Comparison of ENCODE assay signal across 17 cellular contexts in the genomic region with DNA sequence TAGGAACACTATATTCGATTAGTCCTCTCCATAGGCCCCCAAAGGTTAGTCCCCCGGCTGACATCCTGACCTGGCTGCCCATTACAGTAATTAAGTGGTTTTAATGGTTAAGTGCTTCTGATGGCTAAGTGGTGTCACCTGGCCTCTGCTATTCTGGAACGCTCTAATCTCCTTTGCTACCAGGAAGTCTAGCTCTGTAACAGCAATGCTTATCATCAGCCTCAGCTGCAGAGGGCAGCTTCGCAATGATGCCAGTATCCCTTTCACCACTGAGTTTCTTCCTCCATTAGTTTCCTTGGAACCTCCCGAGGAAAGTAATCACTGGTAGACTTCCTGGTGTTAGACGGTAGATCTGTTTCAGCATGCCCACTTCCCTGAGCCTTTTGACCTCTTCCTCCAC. TPM values are rescaled to one million over a fixed set of nuclear protein-coding genes. Genes with fewer than 3 reads are reported as not detected.
A peak's percentile ranks its signal among the peaks of the same experiment; 100 is the strongest.
DNase-seq lines count a peak whose midpoint lies in the region; ATAC-seq, FAIRE-seq and TF ChIP-seq lines count a peak whose summit lies in the region.
"Had no signal": no experiment of that assay in that cellular context is flagged by ENCODE, and none has a peak within 500 bp of the region (broad histone marks: within the 10 kb centered on the region; RNA-seq: fewer than 3 reads in every experiment).

No MANE protein-coding gene starts in this region.

- no peaks in the 10 kb centered on the region for H3K27me3 ChIP-seq in heart left ventricle
- no peaks in the 10 kb centered on the region for H3K27me3 ChIP-seq in right atrium auricular region
- H3K27me3 ChIP-seq in endocrine pancreas (ENCODE audit: control insufficient read depth, insufficient read depth, low read length) = no peaks in the 10 kb centered on the region
- no peaks in the 10 kb centered on the region for H3K27me3 ChIP-seq in small intestine (ENCODE audit: control insufficient read depth in 2 of 2, insufficient read depth in 2 of 2, low read length in 2 of 2)
- peaks cover 0 to 2% of the 10 kb centered on the region in 2 donors for H3K27me3 ChIP-seq in tibial artery
- H3K27me3 ChIP-seq: BLaER1 treated with 17β-estradiol and CSF1 and Interleukin-3, amounts not matched to agents 10 nM and 100 nM had no signal

- peak overlapping the region; percentile 31 for H3K9ac ChIP-seq in endocrine pancreas (ENCODE audit: control insufficient read depth, insufficient read depth, low read length)
- H3K9ac ChIP-seq: BLaER1 treated with 17β-estradiol and CSF1 and Interleukin-3, amounts not matched to agents 10 nM and 100 nM had no signal

- H3K9me3 ChIP-seq in heart left ventricle (no peaks in the 10 kb centered on the region), right atrium auricular region (no peaks in the 10 kb centered on the region), endocrine pancreas (ENCODE audit: control insufficient read depth, low read length) (no peaks in the 10 kb centered on the region), small intestine (ENCODE audit: control insufficient read depth, low read depth) (no peaks in the 10 kb centered on the region), tibial artery (no peaks in the 10 kb centered on the region)
- H3K9me3 ChIP-seq: BLaER1 treated with 17β-estradiol and CSF1 and Interleukin-3, amounts not matched to agents 10 nM and 100 nM had no signal

- H3K4me3 ChIP-seq in heart left ventricle = no peak overlapping the region
- H3K4me3 ChIP-seq in right atrium auricular region = no peak overlapping the region
- H3K4me3 ChIP-seq in endocrine pancreas (ENCODE audit: control insufficient read depth, insufficient read depth, low read length) = no peak overlapping the region
- H3K4me3 ChIP-seq in small intestine (ENCODE audit: low read depth in 1 of 2, low read length in 2 of 2) = no peak overlapping the region
- no peak overlapping the region for H3K4me3 ChIP-seq in tibial artery
- H3K4me3 ChIP-seq: BLaER1 treated with 17β-estradiol and CSF1 and Interleukin-3, amounts not matched to agents 10 nM and 100 nM had no signal

- DNase-seq in heart left ventricle = no peak
- no peak for DNase-seq in right atrium auricular region (ENCODE audit: low spot score)
- DNase-seq in NCI-H82 treated with DMSO at 0.1 percent for 48 hours (lab: John Stamatoyannopoulos, UW; ENCODE audit: unreplicated experiment) = peak; percentile 17
- peak; percentile 37 for DNase-seq in small intestine
- no peak for DNase-seq in tibial artery
- DNase-seq: Calu3; CD8-positive, alpha-beta T cell; H7; HFFc6; NCI-H1092 treated with DMSO at 0.1 percent for 48 hours; NCI-H1694; NCI-H2081 treated with DMSO at 0.1 percent for 48 hours; RPMI8226; SW 1271 had no signal

- FAIRE-seq in small intestine (lab: Jason Lieb, UNC) = no peak

- intact Hi-C loops in heart left ventricle (cut with DNase I) = no loop called here
- intact Hi-C loops in tibial artery (cut with DNase I; ENCODE audit: low total_unique reads) = no loop called here

- peak in 3 of 4 donors; percentile 76 to 84 (median 77) for ATAC-seq in heart left ventricle
- no peak for ATAC-seq in GM18873 (IDR thresholded peaks at IDR 0.05; ENCODE audit: low FRiP score, unreplicated experiment)
- ATAC-seq: CD8-positive, alpha-beta T cell had no signal

- H3K36me3 ChIP-seq in heart left ventricle = no peaks in the 10 kb centered on the region
- H3K36me3 ChIP-seq in right atrium auricular region = no peaks in the 10 kb centered on the region
- no peaks in the 10 kb centered on the region for H3K36me3 ChIP-seq in endocrine pancreas (ENCODE audit: control insufficient read depth, insufficient read depth, low read length)
- no peaks in the 10 kb centered on the region for H3K36me3 ChIP-seq in small intestine (ENCODE audit: control insufficient read depth in 2 of 2, insufficient read depth in 2 of 2, low read length in 2 of 2)
- no peaks in the 10 kb centered on the region for H3K36me3 ChIP-seq in tibial artery
- H3K36me3 ChIP-seq: BLaER1 treated with 17β-estradiol and CSF1 and Interleukin-3, amounts not matched to agents 10 nM and 100 nM had no signal

- 29 to 40% (median 30%) methylated on average over 6 of the region's 6 CpGs for WGBS in heart left ventricle, 4 donors
- 23 to 48% (median 38%) methylated on average over 6 of the region's 6 CpGs for WGBS in small intestine, 3 donors

- no peak for TF ChIP-seq CTCF in heart left ventricle (IDR thresholded peaks at IDR 0.05)
- TF ChIP-seq CTCF in right atrium auricular region (IDR thresholded peaks at IDR 0.05) = no peak
- no peak for TF ChIP-seq CTCF in tibial artery (IDR thresholded peaks at IDR 0.05)

- H3K4me1 ChIP-seq in heart left ventricle = peaks cover 0 to 13% (median 0%) of the 10 kb centered on the region in 12 donors
- H3K4me1 ChIP-seq in right atrium auricular region = no peaks in the 10 kb centered on the region
- H3K4me1 ChIP-seq in endocrine pancreas (ENCODE audit: control insufficient read depth, insufficient read depth, low read length) = no peaks in the 10 kb centered on the region
- no peaks in the 10 kb centered on the region for H3K4me1 ChIP-seq in small intestine (ENCODE audit: control insufficient read depth in 2 of 2, insufficient read depth in 1 of 2, low read depth in 1 of 2, low read length in 1 of 2)
- H3K4me1 ChIP-seq in tibial artery = no peaks in the 10 kb centered on the region
- H3K4me1 ChIP-seq: BLaER1 treated with 17β-estradiol and CSF1 and Interleukin-3, amounts not matched to agents 10 nM and 100 nM had no signal

- H3K27ac ChIP-seq in heart left ventricle (no peak overlapping the region), right atrium auricular region (no peak overlapping the region), small intestine (ENCODE audit: low read depth in 1 of 2, low read length in 1 of 2) (no peak overlapping the region), tibial artery (no peak overlapping the region)
- H3K27ac ChIP-seq: BLaER1 treated with 17β-estradiol and CSF1 and Interleukin-3, amounts not matched to agents 10 nM and 100 nM had no signal

- TF ChIP-seq POLR2A in heart left ventricle (IDR thresholded peaks at IDR 0.05) = no peak

RNA-seq across cellular contexts. Expression of a gene that starts 8.6 kb away (rescaled TPM):
- 10 to 100 TPM; 13.9 to 38.2 (median 23.8) TPM for total RNA-seq in heart left ventricle
- polyA plus RNA-seq in heart left ventricle = 10 to 100 TPM in 1 of 2 donors, 1 to 10 TPM in 1; 8.6 to 33.5 TPM
- 10 to 100 TPM; 14.1 to 26.2 TPM for total RNA-seq in right atrium auricular region
- polyA plus RNA-seq in small intestine = 10 to 100 TPM; 15.9 to 25.9 (median 16.9) TPM

RNA-seq across cellular contexts. Expression of a gene that starts 23.2 kb away (rescaled TPM):
- total RNA-seq in heart left ventricle = 10 to 100 TPM in 4 of 9 donors, 1 to 10 TPM in 5; 8.4 to 11.6 (median 9.9) TPM
- polyA plus RNA-seq in heart left ventricle = 10 to 100 TPM in 1 of 2 donors, 1 to 10 TPM in 1; 5.3 to 12.4 TPM
- 10 to 100 TPM in 1 of 2 donors, 1 to 10 TPM in 1; 8.6 to 10.4 TPM for total RNA-seq in right atrium auricular region
- polyA plus RNA-seq in small intestine = 10 to 100 TPM; 16.8 to 29.7 (median 29.2) TPM

Comparison
In these comparisons a context has a peak if more than half of its experiments do, and no peak if none do; other contexts are left out.
1. DNase-seq: peak in NCI-H82 treated with DMSO at 0.1 percent for 48 hours (single experiment) and small intestine (single experiment); none in heart left ventricle (0 of 5), right atrium auricular region (single experiment) and tibial artery (0 of 2).